ENCODE assay signal across 9 cellular contexts in genomic region chr3:39288300-39288808, GRCh38. TPM values are rescaled to one million over a fixed set of nuclear protein-coding genes. Genes with fewer than 3 reads are reported as not detected.
A peak's percentile ranks its signal among the peaks of the same experiment; 100 is the strongest.
DNase-seq lines count a peak whose midpoint lies in the region; ATAC-seq and TF ChIP-seq lines count a peak whose summit lies in the region.
"Had no signal": no experiment of that assay in that cellular context is flagged by ENCODE, and none has a peak within 500 bp of the region (broad histone marks: within the 10 kb centered on the region; RNA-seq: fewer than 3 reads in every experiment).

No MANE protein-coding gene starts in this region.

- peak overlapping the region in 2 of 3 donors; percentile 24 to 80 for H3K27ac Mint-ChIP-seq in CD4-positive, CD25-positive, alpha-beta regulatory T cell
- no peak overlapping the region for H3K27ac Mint-ChIP-seq in activated CD4-positive, alpha-beta T cell treated with anti-CD3 and anti-CD28 coated beads, Interleukin-2, amount 10 ng/mL, durations not matched to agents 24 days and 14 days

- no peak for TF ChIP-seq POLR2A in lower leg skin (IDR thresholded peaks at IDR 0.05)

- H3K9me3 ChIP-seq in CD4-positive, CD25-positive, alpha-beta regulatory T cell (ENCODE audit: control insufficient read depth in 2 of 2, low read length in 2 of 2) = no peaks in the 10 kb centered on the region

- H3K27ac ChIP-seq in CD4-positive, CD25-positive, alpha-beta regulatory T cell (ENCODE audit: insufficient read depth, low read length, poor library complexity, severe bottlenecking) = peak overlapping the region; percentile 1
- H3K27ac ChIP-seq in coronary artery = no peak overlapping the region
- H3K27ac ChIP-seq: SK-N-MC had no signal

- 22 to 28% methylated on average over 3 of the region's 3 CpGs for WGBS in lower leg skin, 2 donors

- no peak overlapping the region for H3K4me3 Mint-ChIP-seq in CD4-positive, CD25-positive, alpha-beta regulatory T cell
- no peak overlapping the region for H3K4me3 Mint-ChIP-seq in activated CD4-positive, alpha-beta T cell treated with anti-CD3 and anti-CD28 coated beads, Interleukin-2, amount 10 ng/mL, durations not matched to agents 24 days and 14 days

- no peaks in the 10 kb centered on the region for H3K9me3 Mint-ChIP-seq in CD4-positive, CD25-positive, alpha-beta regulatory T cell
- H3K9me3 Mint-ChIP-seq in activated CD4-positive, alpha-beta T cell treated with anti-CD3 and anti-CD28 coated beads, Interleukin-2, amount 10 ng/mL, durations not matched to agents 24 days and 14 days = no peaks in the 10 kb centered on the region

- no peak overlapping the region for H3K4me3 ChIP-seq in CD4-positive, CD25-positive, alpha-beta regulatory T cell (ENCODE audit: low read depth, low read length)
- H3K4me3 ChIP-seq in coronary artery = no peak overlapping the region
- no peak overlapping the region for H3K4me3 ChIP-seq in lower leg skin (ENCODE audit: low read depth, poor library complexity, severe bottlenecking)
- H3K4me3 ChIP-seq: SK-N-MC had no signal

- TF ChIP-seq CTCF in coronary artery (IDR thresholded peaks at IDR 0.05) = peak; percentile 60
- peak in 1 of 3 donors; percentile 76 for TF ChIP-seq CTCF in lower leg skin (IDR thresholded peaks at IDR 0.05)

- no peaks in the 10 kb centered on the region for H3K27me3 Mint-ChIP-seq in CD4-positive, CD25-positive, alpha-beta regulatory T cell
- H3K27me3 Mint-ChIP-seq in activated CD4-positive, alpha-beta T cell treated with anti-CD3 and anti-CD28 coated beads, Interleukin-2, amount 10 ng/mL, durations not matched to agents 24 days and 14 days = no peaks in the 10 kb centered on the region

- H3K36me3 Mint-ChIP-seq in CD4-positive, CD25-positive, alpha-beta regulatory T cell = no peaks in the 10 kb centered on the region
- H3K36me3 Mint-ChIP-seq in activated CD4-positive, alpha-beta T cell treated with anti-CD3 and anti-CD28 coated beads, Interleukin-2, amount 10 ng/mL, durations not matched to agents 24 days and 14 days (ENCODE audit: low read depth) = no peaks in the 10 kb centered on the region

- peaks cover 10% of the 10 kb centered on the region for H3K4me1 ChIP-seq in CD4-positive, CD25-positive, alpha-beta regulatory T cell (ENCODE audit: control insufficient read depth, insufficient read depth, low read length, poor library complexity, severe bottlenecking)

- peak; percentile 66 to 91 (median 80) for DNase-seq in CD4-positive, CD25-positive, alpha-beta regulatory T cell
- peak; percentile 78 to 91 for DNase-seq in NCI-H526 (lab: John Stamatoyannopoulos, UW)
- DNase-seq in activated CD4-positive, alpha-beta T cell treated with anti-CD3 and anti-CD28 coated beads, Interleukin-2, amount 10 ng/mL, durations not matched to agents 24 days and 14 days = peak; percentile 95
- no peak for DNase-seq in coronary artery (ENCODE audit: low spot score)
- DNase-seq in lower leg skin (ENCODE audit: low spot score in 2 of 2) = peak; percentile 70 to 93
- peak; percentile 61 for DNase-seq in stimulated activated CD8-positive, alpha-beta memory T cell treated with anti-CD3 and anti-CD28 coated beads, Interleukin-12 subunit alpha, Interleukin-12 subunit beta, amount 100 ng/mL, for 1 hour (ENCODE audit: low read depth)

- intact Hi-C loops in activated CD4-positive, alpha-beta T cell treated with anti-CD3 and anti-CD28 coated beads, Interleukin-2, amount 10 ng/mL, durations not matched to agents 24 days and 14 days (cut with micrococcal nuclease) = loop anchor here (1.0 kb wide), 5 partner anchors 20 to 187 kb away; no protein-coding TSS in a partner anchor
- intact Hi-C loops in lower leg skin (cut with DNase I; ENCODE audit: low total_unique reads) = loop anchor here (10.0 kb wide), 1 partner anchor 74 kb away; no protein-coding TSS in a partner anchor

- H3K36me3 ChIP-seq in CD4-positive, CD25-positive, alpha-beta regulatory T cell (ENCODE audit: control insufficient read depth, insufficient read depth, low read length) = no peaks in the 10 kb centered on the region

- H3K27me3 ChIP-seq in CD4-positive, CD25-positive, alpha-beta regulatory T cell (ENCODE audit: control insufficient read depth, insufficient read depth, low read length) = no peaks in the 10 kb centered on the region

- peaks cover 5 to 45% (median 15%) of the 10 kb centered on the region in 4 donors for H3K4me1 Mint-ChIP-seq in CD4-positive, CD25-positive, alpha-beta regulatory T cell
- peaks cover 41% of the 10 kb centered on the region for H3K4me1 Mint-ChIP-seq in activated CD4-positive, alpha-beta T cell treated with anti-CD3 and anti-CD28 coated beads, Interleukin-2, amount 10 ng/mL, durations not matched to agents 24 days and 14 days

- ATAC-seq in CD4-positive, CD25-positive, alpha-beta regulatory T cell (ENCODE audit: low read depth in 2 of 2) = peak; percentile 92
- peak; percentile 95 for ATAC-seq in GM19372 (IDR thresholded peaks at IDR 0.05; ENCODE audit: low read depth, unreplicated experiment)
- peak; percentile 97 for ATAC-seq in HG03439 (IDR thresholded peaks at IDR 0.05; ENCODE audit: unreplicated experiment)

RNA-seq across cellular contexts. Expression of gene CX3CR1, which starts 8.5 kb away (rescaled TPM):
- 1.0 TPM for total RNA-seq in CD4-positive, CD25-positive, alpha-beta regulatory T cell
- polyA plus RNA-seq in CD4-positive, CD25-positive, alpha-beta regulatory T cell = 1 to 10 TPM; 1.1 to 2.2 (median 1.7) TPM
- total RNA-seq in activated CD4-positive, alpha-beta T cell treated with anti-CD3 and anti-CD28 coated beads, Interleukin-2, amount 10 ng/mL, durations not matched to agents 24 days and 14 days = 0.19 and 0.21 TPM in 2 replicates
- 1 to 10 TPM in 2 of 4 donors, under 1 TPM in 2; 0.23 to 1.5 (median 0.97) TPM for total RNA-seq in lower leg skin

RNA-seq across cellular contexts. Expression of gene CCR8, which starts 41.2 kb away (rescaled TPM):
- total RNA-seq in CD4-positive, CD25-positive, alpha-beta regulatory T cell = 87.2 TPM
- polyA plus RNA-seq in CD4-positive, CD25-positive, alpha-beta regulatory T cell = 10 to 100 TPM; 33.6 to 61.6 (median 52.1) TPM
- total RNA-seq in activated CD4-positive, alpha-beta T cell treated with anti-CD3 and anti-CD28 coated beads, Interleukin-2, amount 10 ng/mL, durations not matched to agents 24 days and 14 days = 5.7 and 7.5 TPM in 2 replicates
- not detected for total RNA-seq in lower leg skin

Comparison
In these comparisons a context has a peak if more than half of its experiments do, and no peak if none do; other contexts are left out.
1. RNA of gene CCR8, which starts 41.2 kb away (total RNA-seq): 87.2 TPM in CD4-positive, CD25-positive, alpha-beta regulatory T cell (single experiment); 5.7 to 7.5 TPM in activated CD4-positive, alpha-beta T cell treated with anti-CD3 and anti-CD28 coated beads, Interleukin-2, amount 10 ng/mL, durations not matched to agents 24 days and 14 days and not detected in lower leg skin; every median in the first group is over 10 times any median in the second.
2. Peak in every context shown above with its lines, with median percentiles within 50 percentile points of each other: ATAC-seq.